18 cellular contexts compared by ENCODE assay signal in genomic region chr6:107207251-107207890, GRCh38.
A peak's percentile ranks its signal among the peaks of the same experiment; 100 is the strongest.
DNase-seq lines count a peak whose midpoint lies in the region; ATAC-seq lines count a peak whose summit lies in the region.
"Had no signal": no experiment of that assay in that cellular context is flagged by ENCODE, and none has a peak within 500 bp of the region (broad histone marks: within the 10 kb centered on the region; RNA-seq: fewer than 3 reads in every experiment).

No MANE protein-coding gene starts in this region.

- H4K20me1 ChIP-seq in Karpas-422 (ENCODE audit: insufficient read depth, low read depth, low read length) = no peaks in the 10 kb centered on the region

- H3K4me2 ChIP-seq in Karpas-422 (ENCODE audit: low read depth, low read length, poor library complexity, severe bottlenecking) = no peak overlapping the region
- H3K4me2 ChIP-seq: GM23338 had no signal

- peak; percentile 74 to 98 for DNase-seq in HAP-1 (ENCODE audit: low spot score in 2 of 2)
- no peak for DNase-seq in SK-N-MC (ENCODE audit: low read depth, low spot score)
- peak; percentile 5 for DNase-seq in amniotic epithelial cell (ENCODE audit: low read depth)
- DNase-seq in left lobe of liver (ENCODE audit: low spot score) = no peak
- DNase-seq in DMS53 (lab: John Stamatoyannopoulos, UW) = no peak
- no peak for DNase-seq in Karpas-422
- no peak for DNase-seq in inferior parietal cortex (ENCODE audit: extremely low spot score)
- DNase-seq: C1 segment of cervical spinal cord; Calu3; CD4-positive, alpha-beta memory T cell; COR-L47; EL; GDM1; H9; HFFc6 had no signal

- H3K27ac ChIP-seq in SK-N-MC (peak overlapping the region; percentile 7; the same call in 1 of the 2 replicates), Karpas-422 (ENCODE audit: low read length) (no peak overlapping the region)

- no peak overlapping the region for H2AFZ ChIP-seq in Karpas-422 (ENCODE audit: low read length)
- H2AFZ ChIP-seq: GM23338 had no signal

- H3K9me3 ChIP-seq in HAP-1 = peaks cover 9% of the 10 kb centered on the region
- no peaks in the 10 kb centered on the region for H3K9me3 ChIP-seq in SK-N-MC (ENCODE audit: low read depth, low read length)
- peaks cover 5% of the 10 kb centered on the region; the same call in 1 of the 2 replicates for H3K9me3 ChIP-seq in Karpas-422 (ENCODE audit: low read length)

- H3K4me3 ChIP-seq in HAP-1 = no peak overlapping the region
- H3K4me3 ChIP-seq in SK-N-MC = no peak overlapping the region
- H3K4me3 ChIP-seq in Karpas-422 (ENCODE audit: low read length) = no peak overlapping the region
- H3K4me3 ChIP-seq: GM12878, GM23338 had no signal

- no peaks in the 10 kb centered on the region for H3K27me3 ChIP-seq in HAP-1 (ENCODE audit: low read depth)
- no peaks in the 10 kb centered on the region for H3K27me3 ChIP-seq in Karpas-422 (ENCODE audit: low read length)

- no peak overlapping the region for H3K9ac ChIP-seq in SK-N-MC (ENCODE audit: insufficient read length)
- no peak overlapping the region for H3K9ac ChIP-seq in Karpas-422 (ENCODE audit: low read length)

- no peaks in the 10 kb centered on the region for H3K79me2 ChIP-seq in Karpas-422 (ENCODE audit: low read length)

- in situ Hi-C loops in HAP-1 (cut with MboI; ENCODE audit: low sequenced_read_pairs) = no loop called here

- no peaks in the 10 kb centered on the region for H3K9me2 ChIP-seq in Karpas-422 (replicated peaks; ENCODE audit: insufficient read depth, low read length)

- peak; percentile 53 for ATAC-seq in left lobe of liver
- no peak for ATAC-seq in HG03097 (IDR thresholded peaks at IDR 0.05; ENCODE audit: low FRiP score, unreplicated experiment)
- ATAC-seq: GM12878, GM23338 had no signal

- H3K4me1 ChIP-seq in HAP-1 (peaks cover 34% of the 10 kb centered on the region), Karpas-422 (ENCODE audit: low read length) (no peaks in the 10 kb centered on the region)

- H3K36me3 ChIP-seq in HAP-1 (replicated peaks) (0 out of 2 replicates have a peak, but pooled peaks cover 3% of the 10 kb centered on the region), SK-N-MC (ENCODE audit: insufficient read depth, low read length) (no peaks in the 10 kb centered on the region), Karpas-422 (ENCODE audit: insufficient read depth, low read length) (0 out of 2 replicates have a peak, but pooled peaks cover 4% of the 10 kb centered on the region)

Comparison
In these comparisons a context has a peak if more than half of its experiments do, and no peak if none do; other contexts are left out.
1. DNase-seq: peak in HAP-1 (2 of 2) and amniotic epithelial cell (single experiment); none in SK-N-MC (single experiment), left lobe of liver (single experiment), DMS53 (single experiment), Karpas-422 (single experiment) and inferior parietal cortex (single experiment).